ENCODE assay signal across 11 cellular contexts in genomic region chr10:71268751-71269150, GRCh38.
DNase-seq lines count a peak whose midpoint lies in the region; ATAC-seq and TF ChIP-seq lines count a peak whose summit lies in the region.
"Had no signal": no experiment of that assay in that cellular context is flagged by ENCODE, and none has a peak within 500 bp of the region (broad histone marks: within the 10 kb centered on the region; RNA-seq: fewer than 3 reads in every experiment).

No MANE protein-coding gene starts in this region.

- H3K4me3 ChIP-seq in fibroblast of mammary gland (ENCODE audit: control insufficient read depth, low read depth, low read length) (no peak overlapping the region), muscle layer of colon (ENCODE audit: low read depth in 1 of 2, low read length in 2 of 2) (no peak overlapping the region)
- H3K4me3 ChIP-seq: thyroid gland had no signal

- ATAC-seq in GM21576 (IDR thresholded peaks at IDR 0.05; ENCODE audit: unreplicated experiment) (no peak), HG03354 (IDR thresholded peaks at IDR 0.05; ENCODE audit: poor library complexity, severe bottlenecking, unreplicated experiment) (no peak)

- CTCF ChIA-PET in RWPE1 (lab: Yijun Ruan, JAX), result interaction anchor here (0.6 to 1.0 kb wide), 5 partner anchors 9 to 553 kb away, joined by 3 to 4 read pairs (median 3); no protein-coding TSS in a partner anchor

- POLR2A ChIA-PET in RWPE1 (lab: Yijun Ruan, JAX; ENCODE audit: low non-redundant PET), result no interaction called here

- DNase-seq in AG08396 (ENCODE audit: low spot score), result peak; percentile 44
- no peak for DNase-seq in RWPE1 (ENCODE audit: low spot score)
- peak; percentile 28 for DNase-seq in fibroblast of mammary gland (ENCODE audit: low read depth)
- no peak for DNase-seq in activated CD4-positive, alpha-beta T cell treated with anti-CD3 and anti-CD28 coated beads for 48 hours
- DNase-seq in NAMALWA (ENCODE audit: low spot score), result no peak
- DNase-seq: activated T-cell treated with anti-CD3 and anti-CD28 coated beads, Interleukin-2, amount 50 U/mL, for 24 hours; DMS153 had no signal

- H3K4me1 ChIP-seq in muscle layer of colon (ENCODE audit: insufficient read depth, low read length), result peaks cover 42% of the 10 kb centered on the region

- H3K9ac ChIP-seq in muscle layer of colon (ENCODE audit: low read length), result no peak overlapping the region

- no peaks in the 10 kb centered on the region for H3K9me3 ChIP-seq in muscle layer of colon (ENCODE audit: low read length)
- H3K9me3 ChIP-seq: thyroid gland had no signal

- H3K36me3 ChIP-seq in muscle layer of colon (ENCODE audit: insufficient read depth, low read length), result no peaks in the 10 kb centered on the region
- H3K36me3 ChIP-seq: thyroid gland had no signal

- H3K27me3 ChIP-seq in muscle layer of colon (ENCODE audit: control insufficient read depth in 1 of 2, insufficient read depth in 2 of 2, low read length in 2 of 2), result no peaks in the 10 kb centered on the region
- H3K27me3 ChIP-seq: thyroid gland had no signal

- TF ChIP-seq CTCF in RWPE1 (conservative IDR thresholded peaks at IDR 0.05; ENCODE audit: low read depth), result no peak
- no peak for TF ChIP-seq CTCF in fibroblast of mammary gland (conservative IDR thresholded peaks at IDR 0.05; ENCODE audit: control insufficient read depth, insufficient read depth, low read depth, low read length)

- peak overlapping the region; percentile 85 for H3K27ac ChIP-seq in RWPE1
- H3K27ac ChIP-seq in muscle layer of colon (ENCODE audit: low read depth, low read length), result peak overlapping the region; percentile 22
- H3K27ac ChIP-seq: thyroid gland had no signal

Comparison
In these comparisons a context has a peak if more than half of its experiments do, and no peak if none do; other contexts are left out.
1. DNase-seq: peak in AG08396 (single experiment) and fibroblast of mammary gland (single experiment); none in RWPE1 (single experiment), activated CD4-positive, alpha-beta T cell treated with anti-CD3 and anti-CD28 coated beads for 48 hours (single experiment) and NAMALWA (single experiment).